In genomic region chr1:23558140-23558871, GRCh38 we compare ENCODE assay signal across 1 cellular context.
A peak's percentile ranks its signal among the peaks of the same experiment; 100 is the strongest.
TF ChIP-seq lines count a peak whose summit lies in the region.

No MANE protein-coding gene starts in this region.

TF ChIP-seq in HepG2, 621 proteins besides CTCF, POLR2A, EP300 and RAD21 (continued from another document and continues in another):
- TF ChIP-seq, protein P1, sequence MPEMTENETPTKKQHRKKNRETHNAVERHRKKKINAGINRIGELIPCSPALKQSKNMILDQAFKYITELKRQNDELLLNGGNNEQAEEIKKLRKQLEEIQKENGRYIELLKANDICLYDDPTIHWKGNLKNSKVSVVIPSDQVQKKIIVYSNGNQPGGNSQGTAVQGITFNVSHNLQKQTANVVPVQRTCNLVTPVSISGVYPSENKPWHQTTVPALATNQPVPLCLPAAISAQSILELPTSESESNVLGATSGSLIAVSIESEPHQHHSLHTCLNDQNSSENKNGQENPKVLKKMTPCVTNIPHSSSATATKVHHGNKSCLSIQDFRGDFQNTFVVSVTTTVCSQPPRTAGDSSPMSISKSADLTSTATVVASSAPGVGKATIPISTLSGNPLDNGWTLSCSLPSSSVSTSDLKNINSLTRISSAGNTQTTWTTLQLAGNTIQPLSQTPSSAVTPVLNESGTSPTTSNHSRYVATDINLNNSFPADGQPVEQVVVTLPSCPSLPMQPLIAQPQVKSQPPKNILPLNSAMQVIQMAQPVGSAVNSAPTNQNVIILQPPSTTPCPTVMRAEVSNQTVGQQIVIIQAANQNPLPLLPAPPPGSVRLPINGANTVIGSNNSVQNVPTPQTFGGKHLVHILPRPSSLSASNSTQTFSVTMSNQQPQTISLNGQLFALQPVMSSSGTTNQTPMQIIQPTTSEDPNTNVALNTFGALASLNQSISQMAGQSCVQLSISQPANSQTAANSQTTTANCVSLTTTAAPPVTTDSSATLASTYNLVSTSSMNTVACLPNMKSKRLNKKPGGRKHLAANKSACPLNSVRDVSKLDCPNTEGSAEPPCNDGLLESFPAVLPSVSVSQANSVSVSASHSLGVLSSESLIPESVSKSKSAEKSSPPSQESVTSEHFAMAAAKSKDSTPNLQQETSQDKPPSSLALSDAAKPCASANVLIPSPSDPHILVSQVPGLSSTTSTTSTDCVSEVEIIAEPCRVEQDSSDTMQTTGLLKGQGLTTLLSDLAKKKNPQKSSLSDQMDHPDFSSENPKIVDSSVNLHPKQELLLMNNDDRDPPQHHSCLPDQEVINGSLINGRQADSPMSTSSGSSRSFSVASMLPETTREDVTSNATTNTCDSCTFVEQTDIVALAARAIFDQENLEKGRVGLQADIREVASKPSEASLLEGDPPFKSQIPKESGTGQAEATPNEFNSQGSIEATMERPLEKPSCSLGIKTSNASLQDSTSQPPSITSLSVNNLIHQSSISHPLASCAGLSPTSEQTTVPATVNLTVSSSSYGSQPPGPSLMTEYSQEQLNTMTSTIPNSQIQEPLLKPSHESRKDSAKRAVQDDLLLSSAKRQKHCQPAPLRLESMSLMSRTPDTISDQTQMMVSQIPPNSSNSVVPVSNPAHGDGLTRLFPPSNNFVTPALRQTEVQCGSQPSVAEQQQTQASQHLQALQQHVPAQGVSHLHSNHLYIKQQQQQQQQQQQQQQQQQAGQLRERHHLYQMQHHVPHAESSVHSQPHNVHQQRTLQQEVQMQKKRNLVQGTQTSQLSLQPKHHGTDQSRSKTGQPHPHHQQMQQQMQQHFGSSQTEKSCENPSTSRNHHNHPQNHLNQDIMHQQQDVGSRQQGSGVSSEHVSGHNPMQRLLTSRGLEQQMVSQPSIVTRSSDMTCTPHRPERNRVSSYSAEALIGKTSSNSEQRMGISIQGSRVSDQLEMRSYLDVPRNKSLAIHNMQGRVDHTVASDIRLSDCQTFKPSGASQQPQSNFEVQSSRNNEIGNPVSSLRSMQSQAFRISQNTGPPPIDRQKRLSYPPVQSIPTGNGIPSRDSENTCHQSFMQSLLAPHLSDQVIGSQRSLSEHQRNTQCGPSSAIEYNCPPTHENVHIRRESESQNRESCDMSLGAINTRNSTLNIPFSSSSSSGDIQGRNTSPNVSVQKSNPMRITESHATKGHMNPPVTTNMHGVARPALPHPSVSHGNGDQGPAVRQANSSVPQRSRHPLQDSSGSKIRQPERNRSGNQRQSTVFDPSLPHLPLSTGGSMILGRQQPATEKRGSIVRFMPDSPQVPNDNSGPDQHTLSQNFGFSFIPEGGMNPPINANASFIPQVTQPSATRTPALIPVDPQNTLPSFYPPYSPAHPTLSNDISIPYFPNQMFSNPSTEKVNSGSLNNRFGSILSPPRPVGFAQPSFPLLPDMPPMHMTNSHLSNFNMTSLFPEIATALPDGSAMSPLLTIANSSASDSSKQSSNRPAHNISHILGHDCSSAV (CRISPR knock-in tag; IDR thresholded peaks at IDR 0.05; ENCODE audit: borderline replicate concordance) = no peak
- TF ChIP-seq, protein P2, sequence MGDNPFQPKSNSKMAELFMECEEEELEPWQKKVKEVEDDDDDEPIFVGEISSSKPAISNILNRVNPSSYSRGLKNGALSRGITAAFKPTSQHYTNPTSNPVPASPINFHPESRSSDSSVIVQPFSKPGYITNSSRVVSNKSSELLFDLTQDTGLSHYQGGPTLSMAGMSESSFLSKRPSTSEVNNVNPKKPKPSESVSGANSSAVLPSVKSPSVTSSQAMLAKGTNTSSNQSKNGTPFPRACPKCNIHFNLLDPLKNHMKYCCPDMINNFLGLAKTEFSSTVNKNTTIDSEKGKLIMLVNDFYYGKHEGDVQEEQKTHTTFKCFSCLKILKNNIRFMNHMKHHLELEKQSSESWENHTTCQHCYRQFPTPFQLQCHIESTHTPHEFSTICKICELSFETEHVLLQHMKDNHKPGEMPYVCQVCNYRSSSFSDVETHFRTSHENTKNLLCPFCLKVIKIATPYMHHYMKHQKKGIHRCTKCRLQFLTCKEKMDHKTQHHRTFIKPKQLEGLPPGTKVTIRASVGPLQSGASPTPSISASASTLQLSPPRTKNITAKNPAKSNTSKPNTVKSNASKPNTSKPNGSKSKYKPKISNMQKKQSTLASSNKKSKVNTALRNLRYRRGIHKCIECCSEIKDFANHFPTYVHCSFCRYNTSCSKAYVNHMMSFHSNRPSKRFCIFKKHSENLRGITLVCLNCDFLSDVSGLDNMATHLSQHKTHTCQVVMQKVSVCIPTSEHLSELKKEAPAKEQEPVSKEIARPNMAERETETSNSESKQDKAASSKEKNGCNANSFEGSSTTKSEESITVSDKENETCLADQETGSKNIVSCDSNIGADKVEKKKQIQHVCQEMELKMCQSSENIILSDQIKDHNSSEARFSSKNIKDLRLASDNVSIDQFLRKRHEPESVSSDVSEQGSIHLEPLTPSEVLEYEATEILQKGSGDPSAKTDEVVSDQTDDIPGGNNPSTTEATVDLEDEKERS (CRISPR knock-in tag; IDR thresholded peaks at IDR 0.05) = no peak
- TF ChIP-seq NR2F2 (IDR thresholded peaks at IDR 0.05; ENCODE audit: borderline replicate concordance, low read depth) (no peak), ETV6 (CRISPR knock-in tag; conservative IDR thresholded peaks at IDR 0.05) (no peak), STAT5B (CRISPR knock-in tag; IDR thresholded peaks at IDR 0.05) (no peak), TFDP2 (CRISPR knock-in tag; IDR thresholded peaks at IDR 0.05) (peak; percentile 92), SMARCE1 (IDR thresholded peaks at IDR 0.05; ENCODE audit: borderline replicate concordance) (no peak), IRF1 (CRISPR knock-in tag; IDR thresholded peaks at IDR 0.05; ENCODE audit: low read depth) (no peak), PCBP2 (optimal IDR thresholded peaks at IDR 0.05; ENCODE audit: low read depth, low read length, poor library complexity, severe bottlenecking) (no peak), CENPX (CRISPR knock-in tag; IDR thresholded peaks at IDR 0.05) (no peak), ZNF225 (CRISPR knock-in tag; IDR thresholded peaks at IDR 0.05) (no peak), BRD4 (CRISPR knock-in tag; IDR thresholded peaks at IDR 0.05) (no peak), ZBTB43 (CRISPR knock-in tag; conservative IDR thresholded peaks at IDR 0.05) (no peak), ZNF773 (CRISPR knock-in tag; IDR thresholded peaks at IDR 0.05; ENCODE audit: borderline replicate concordance) (0 out of 2 replicates have a peak, but pooled peaks have one; percentile 63), SIX1 (CRISPR knock-in tag; IDR thresholded peaks at IDR 0.05; ENCODE audit: borderline replicate concordance) (no peak), UBTF (CRISPR knock-in tag; IDR thresholded peaks at IDR 0.05) (peak; percentile 90), SIN3B (IDR thresholded peaks at IDR 0.05; ENCODE audit: low read length) (no peak), RAD51 (IDR thresholded peaks at IDR 0.05; ENCODE audit: borderline replicate concordance) (no peak), MEIS2 (CRISPR knock-in tag; IDR thresholded peaks at IDR 0.05) (peak; percentile 58; the same call in 1 of the 2 replicates), MYC (CRISPR knock-in tag; IDR thresholded peaks at IDR 0.05; ENCODE audit: borderline replicate concordance) (peak; percentile 79; the same call in 1 of the 2 replicates), ZBTB7B (CRISPR knock-in tag; IDR thresholded peaks at IDR 0.05) (peak; percentile 83)
- TF ChIP-seq, protein P3, sequence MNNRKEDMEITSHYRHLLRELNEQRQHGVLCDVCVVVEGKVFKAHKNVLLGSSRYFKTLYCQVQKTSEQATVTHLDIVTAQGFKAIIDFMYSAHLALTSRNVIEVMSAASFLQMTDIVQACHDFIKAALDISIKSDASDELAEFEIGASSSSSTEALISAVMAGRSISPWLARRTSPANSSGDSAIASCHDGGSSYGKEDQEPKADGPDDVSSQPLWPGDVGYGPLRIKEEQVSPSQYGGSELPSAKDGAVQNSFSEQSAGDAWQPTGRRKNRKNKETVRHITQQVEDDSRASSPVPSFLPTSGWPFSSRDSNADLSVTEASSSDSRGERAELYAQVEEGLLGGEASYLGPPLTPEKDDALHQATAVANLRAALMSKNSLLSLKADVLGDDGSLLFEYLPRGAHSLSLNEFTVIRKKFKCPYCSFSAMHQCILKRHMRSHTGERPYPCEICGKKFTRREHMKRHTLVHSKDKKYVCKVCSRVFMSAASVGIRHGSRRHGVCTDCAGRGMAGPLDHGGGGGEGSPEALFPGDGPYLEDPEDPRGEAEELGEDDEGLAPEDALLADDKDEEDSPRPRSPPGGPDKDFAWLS (CRISPR knock-in tag; IDR thresholded peaks at IDR 0.05; ENCODE audit: borderline replicate concordance) = no peak
- TF ChIP-seq, protein P4, sequence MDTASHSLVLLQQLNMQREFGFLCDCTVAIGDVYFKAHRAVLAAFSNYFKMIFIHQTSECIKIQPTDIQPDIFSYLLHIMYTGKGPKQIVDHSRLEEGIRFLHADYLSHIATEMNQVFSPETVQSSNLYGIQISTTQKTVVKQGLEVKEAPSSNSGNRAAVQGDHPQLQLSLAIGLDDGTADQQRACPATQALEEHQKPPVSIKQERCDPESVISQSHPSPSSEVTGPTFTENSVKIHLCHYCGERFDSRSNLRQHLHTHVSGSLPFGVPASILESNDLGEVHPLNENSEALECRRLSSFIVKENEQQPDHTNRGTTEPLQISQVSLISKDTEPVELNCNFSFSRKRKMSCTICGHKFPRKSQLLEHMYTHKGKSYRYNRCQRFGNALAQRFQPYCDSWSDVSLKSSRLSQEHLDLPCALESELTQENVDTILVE (CRISPR knock-in tag; IDR thresholded peaks at IDR 0.05) = no peak
- TF ChIP-seq, protein P5, sequence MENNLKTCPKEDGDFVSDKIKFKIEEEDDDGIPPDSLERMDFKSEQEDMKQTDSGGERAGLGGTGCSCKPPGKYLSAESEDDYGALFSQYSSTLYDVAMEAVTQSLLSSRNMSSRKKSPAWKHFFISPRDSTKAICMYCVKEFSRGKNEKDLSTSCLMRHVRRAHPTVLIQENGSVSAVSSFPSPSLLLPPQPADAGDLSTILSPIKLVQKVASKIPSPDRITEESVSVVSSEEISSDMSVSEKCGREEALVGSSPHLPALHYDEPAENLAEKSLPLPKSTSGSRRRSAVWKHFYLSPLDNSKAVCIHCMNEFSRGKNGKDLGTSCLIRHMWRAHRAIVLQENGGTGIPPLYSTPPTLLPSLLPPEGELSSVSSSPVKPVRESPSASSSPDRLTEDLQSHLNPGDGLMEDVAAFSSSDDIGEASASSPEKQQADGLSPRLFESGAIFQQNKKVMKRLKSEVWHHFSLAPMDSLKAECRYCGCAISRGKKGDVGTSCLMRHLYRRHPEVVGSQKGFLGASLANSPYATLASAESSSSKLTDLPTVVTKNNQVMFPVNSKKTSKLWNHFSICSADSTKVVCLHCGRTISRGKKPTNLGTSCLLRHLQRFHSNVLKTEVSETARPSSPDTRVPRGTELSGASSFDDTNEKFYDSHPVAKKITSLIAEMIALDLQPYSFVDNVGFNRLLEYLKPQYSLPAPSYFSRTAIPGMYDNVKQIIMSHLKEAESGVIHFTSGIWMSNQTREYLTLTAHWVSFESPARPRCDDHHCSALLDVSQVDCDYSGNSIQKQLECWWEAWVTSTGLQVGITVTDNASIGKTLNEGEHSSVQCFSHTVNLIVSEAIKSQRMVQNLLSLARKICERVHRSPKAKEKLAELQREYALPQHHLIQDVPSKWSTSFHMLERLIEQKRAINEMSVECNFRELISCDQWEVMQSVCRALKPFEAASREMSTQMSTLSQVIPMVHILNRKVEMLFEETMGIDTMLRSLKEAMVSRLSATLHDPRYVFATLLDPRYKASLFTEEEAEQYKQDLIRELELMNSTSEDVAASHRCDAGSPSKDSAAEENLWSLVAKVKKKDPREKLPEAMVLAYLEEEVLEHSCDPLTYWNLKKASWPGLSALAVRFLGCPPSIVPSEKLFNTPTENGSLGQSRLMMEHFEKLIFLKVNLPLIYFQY (CRISPR knock-in tag; IDR thresholded peaks at IDR 0.05; ENCODE audit: borderline replicate concordance) = no peak
